In the genomic region with DNA sequence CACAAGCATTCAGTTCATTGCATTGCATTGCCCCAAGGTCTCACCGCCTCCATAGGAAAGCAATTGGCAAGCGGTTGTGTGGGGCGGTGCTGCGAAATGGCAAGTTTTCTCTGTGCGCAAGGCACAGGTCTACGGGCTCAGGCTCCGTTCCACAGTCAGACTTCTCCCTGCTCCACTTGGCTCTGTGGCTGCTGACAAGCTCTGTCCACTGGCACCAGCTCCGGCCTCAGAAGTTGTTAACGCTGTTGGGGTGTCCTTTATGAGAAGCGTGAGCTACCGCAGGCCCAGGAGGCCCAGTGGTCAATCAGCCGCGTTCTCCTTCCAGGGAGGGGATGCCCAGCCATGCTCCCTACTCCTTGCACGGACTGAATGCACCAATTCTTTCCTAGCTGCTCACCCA, we compare ENCODE assay signal across 22 cellular contexts.
"Had no signal": no experiment of that assay in that cellular context is flagged by ENCODE, and none has a peak within 500 bp of the region (broad histone marks: within the 10 kb centered on the region; RNA-seq: fewer than 3 reads in every experiment).

No MANE protein-coding gene starts in this region.

- H3K4me3 Mint-ChIP-seq: activated CD8-positive, alpha-beta T cell treated with anti-CD3 and anti-CD28 coated beads, Interleukin-2, amount 10 ng/mL, durations not matched to agents 7 days and 5 days; activated naive CD8-positive, alpha-beta T cell treated with anti-CD3 and anti-CD28 coated beads, Interleukin-2, amount 10 ng/mL, durations not matched to agents 7 days and 5 days; T-helper 17 cell; WTC11 had no signal

- H3K4me3 ChIP-seq: adrenal gland had no signal

- H3K36me3 ChIP-seq: adrenal gland had no signal

- H3K27ac ChIP-seq: adrenal gland had no signal

- H3K4me1 ChIP-seq: adrenal gland had no signal

- H3K27me3 ChIP-seq: adrenal gland had no signal

- H3K27me3 Mint-ChIP-seq: activated naive CD8-positive, alpha-beta T cell treated with anti-CD3 and anti-CD28 coated beads, Interleukin-2, amount 10 ng/mL, durations not matched to agents 7 days and 5 days had no signal

- DNase-seq: activated CD4-positive, alpha-beta T cell treated with anti-CD3 and anti-CD28 coated beads for 48 hours; activated CD4-positive, alpha-beta T cell treated with anti-CD3 and anti-CD28 coated beads, Interleukin-2, amount 50 U/mL, for 4 hours; activated CD4-positive, CD25-positive, alpha-beta regulatory T cell treated with anti-CD3 and anti-CD28 coated beads, Interleukin-2, amount 50 U/mL, for 72 hours; activated CD8-positive, alpha-beta memory T cell treated with anti-CD3 and anti-CD28 coated beads, Interleukin-2, amount 50 U/mL, for 48 hours; activated CD8-positive, alpha-beta T cell treated with anti-CD3 and anti-CD28 coated beads, Interleukin-2, amount 10 ng/mL, durations not matched to agents 7 days and 5 days; activated naive CD4-positive, alpha-beta T cell treated with anti-CD3 and anti-CD28 coated beads, Interleukin-2, amount 50 U/mL, for 16 hours; activated naive CD8-positive, alpha-beta T cell treated with anti-CD3 and anti-CD28 coated beads, Interleukin-2, amount 10 ng/mL, durations not matched to agents 7 days and 5 days; activated T-cell treated with anti-CD3 and anti-CD28 coated beads, Interleukin-2, amount 50 U/mL, for 1 hour; adrenal gland; anterior cingulate cortex; Kasumi-1; KBM-7; NCI-H146; NCI-H187 treated with DMSO at 0.1 percent for 48 hours; NCI-H2081 treated with DMSO at 0.1 percent for 48 hours; NCI-H446; NCI-H524; PC-3; SIG-M5; T-helper 17 cell; T-helper 9 cell had no signal

- H3K4me1 Mint-ChIP-seq: activated naive CD8-positive, alpha-beta T cell treated with anti-CD3 and anti-CD28 coated beads, Interleukin-2, amount 10 ng/mL, durations not matched to agents 7 days and 5 days; T-helper 17 cell; WTC11 had no signal

- H3K9me3 Mint-ChIP-seq: activated naive CD8-positive, alpha-beta T cell treated with anti-CD3 and anti-CD28 coated beads, Interleukin-2, amount 10 ng/mL, durations not matched to agents 7 days and 5 days; WTC11 had no signal

- H3K36me3 Mint-ChIP-seq: activated naive CD8-positive, alpha-beta T cell treated with anti-CD3 and anti-CD28 coated beads, Interleukin-2, amount 10 ng/mL, durations not matched to agents 7 days and 5 days; WTC11 had no signal

- ATAC-seq: activated CD8-positive, alpha-beta T cell treated with anti-CD3 and anti-CD28 coated beads, Interleukin-2, amount 10 ng/mL, durations not matched to agents 7 days and 5 days; PC-3; T-helper 17 cell; WTC11 had no signal

- H3K9me3 ChIP-seq: adrenal gland had no signal

- H3K27ac Mint-ChIP-seq: activated CD8-positive, alpha-beta T cell treated with anti-CD3 and anti-CD28 coated beads, Interleukin-2, amount 10 ng/mL, durations not matched to agents 7 days and 5 days; activated naive CD8-positive, alpha-beta T cell treated with anti-CD3 and anti-CD28 coated beads, Interleukin-2, amount 10 ng/mL, durations not matched to agents 7 days and 5 days; T-helper 17 cell; WTC11 had no signal
